Comparison of ENCODE assay signal across 19 cellular contexts in the genomic region with DNA sequence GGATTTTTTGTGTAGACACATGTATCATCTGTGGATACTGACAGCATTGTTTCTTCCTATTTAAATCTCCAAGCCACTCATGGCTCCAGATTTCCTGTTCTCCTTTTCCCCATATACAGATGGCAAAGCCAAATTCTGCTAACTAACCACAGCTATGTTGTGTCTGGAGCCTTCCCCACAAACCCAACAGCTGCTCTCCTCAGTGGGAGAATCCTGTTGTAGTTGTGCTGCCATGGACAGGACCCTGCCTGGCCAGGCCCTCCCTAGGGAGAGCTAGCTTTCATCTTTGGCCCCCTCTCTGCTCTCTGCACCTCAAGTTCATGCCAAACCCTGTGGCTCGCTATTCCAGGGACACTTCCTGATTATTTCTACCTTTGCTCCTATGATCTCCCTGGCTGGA.
DNase-seq lines count a peak whose midpoint lies in the region; TF ChIP-seq lines count a peak whose summit lies in the region.
"Had no signal": no experiment of that assay in that cellular context is flagged by ENCODE, and none has a peak within 500 bp of the region (broad histone marks: within the 10 kb centered on the region; RNA-seq: fewer than 3 reads in every experiment).

No MANE protein-coding gene starts in this region.

- no peak overlapping the region for H3K4me3 ChIP-seq in thyroid gland (replicated peaks in 1 of 3)
- H3K4me3 ChIP-seq: BLaER1, GM12878 had no signal

- no peaks in the 10 kb centered on the region for H3K36me3 Mint-ChIP-seq in activated CD4-positive, alpha-beta memory T cell treated with anti-CD3 and anti-CD28 coated beads for 36 hours
- H3K36me3 Mint-ChIP-seq: CD14-positive monocyte had no signal

- WGBS in thyroid gland, 2 donors = 83 to 95% methylated on average over 1 of the region's 1 CpG

- no peak overlapping the region for H3K4me3 Mint-ChIP-seq in activated CD4-positive, alpha-beta memory T cell treated with anti-CD3 and anti-CD28 coated beads for 36 hours
- H3K4me3 Mint-ChIP-seq: CD14-positive monocyte; CD4-positive, alpha-beta memory T cell; HFFc6 had no signal

- no peaks in the 10 kb centered on the region for H3K36me3 ChIP-seq in thyroid gland
- H3K36me3 ChIP-seq: BLaER1 had no signal

- no peak overlapping the region for H3K27ac ChIP-seq in thyroid gland
- H3K27ac ChIP-seq: BLaER1, HL-60 had no signal

- intact Hi-C loops in thyroid gland (cut with DNase I) = no loop called here
- intact Hi-C loops in activated CD4-positive, alpha-beta memory T cell treated with anti-CD3 and anti-CD28 coated beads for 36 hours (cut with micrococcal nuclease) = no loop called here

- no peak overlapping the region for H3K27ac Mint-ChIP-seq in activated CD4-positive, alpha-beta memory T cell treated with anti-CD3 and anti-CD28 coated beads for 36 hours
- H3K27ac Mint-ChIP-seq: CD14-positive monocyte; CD4-positive, alpha-beta memory T cell; HFFc6 had no signal

- H3K4me1 ChIP-seq in thyroid gland = no peaks in the 10 kb centered on the region
- H3K4me1 ChIP-seq: BLaER1 had no signal

- H3K9me3 Mint-ChIP-seq in activated CD4-positive, alpha-beta memory T cell treated with anti-CD3 and anti-CD28 coated beads for 36 hours = peaks cover 11% of the 10 kb centered on the region

- no peaks in the 10 kb centered on the region for H3K9me3 ChIP-seq in thyroid gland

- no peak for TF ChIP-seq POLR2A in thyroid gland (IDR thresholded peaks at IDR 0.05)

- POLR2A ChIA-PET in activated CD4-positive, alpha-beta memory T cell treated with anti-CD3 and anti-CD28 coated beads for 36 hours (lab: Charles Lee) = no interaction called here

- no peaks in the 10 kb centered on the region for H3K27me3 ChIP-seq in thyroid gland
- H3K27me3 ChIP-seq: BLaER1 had no signal

- CTCF ChIA-PET in activated CD4-positive, alpha-beta memory T cell treated with anti-CD3 and anti-CD28 coated beads for 36 hours (lab: Charles Lee) = no interaction called here

- no peaks in the 10 kb centered on the region for H3K4me1 Mint-ChIP-seq in activated CD4-positive, alpha-beta memory T cell treated with anti-CD3 and anti-CD28 coated beads for 36 hours (ENCODE audit: low read depth)
- H3K4me1 Mint-ChIP-seq: CD14-positive monocyte; CD4-positive, alpha-beta memory T cell had no signal

- H3K27me3 Mint-ChIP-seq in activated CD4-positive, alpha-beta memory T cell treated with anti-CD3 and anti-CD28 coated beads for 36 hours = no peaks in the 10 kb centered on the region
- H3K27me3 Mint-ChIP-seq: CD4-positive, alpha-beta memory T cell had no signal

- no peak for TF ChIP-seq CTCF in thyroid gland (IDR thresholded peaks at IDR 0.05)

- DNase-seq in NCI-H1694 (lab: John Stamatoyannopoulos, UW) = peak; percentile 2
- DNase-seq in NCI-H1694 treated with DMSO at 0.1 percent for 48 hours (lab: John Stamatoyannopoulos, UW) = no peak
- DNase-seq in MV-4-11 (lab: John Stamatoyannopoulos, UW) = peak; percentile 47
- peak; percentile 83 for DNase-seq in myocyte (ENCODE audit: low read depth)
- no peak for DNase-seq in kidney glomerular epithelial cell (lab: John Stamatoyannopoulos, UW)
- no peak for DNase-seq in thyroid gland
- DNase-seq in activated CD4-positive, alpha-beta memory T cell treated with anti-CD3 and anti-CD28 coated beads for 36 hours = no peak
- DNase-seq: 8988T; CD4-positive, alpha-beta memory T cell; DMS53; DND-41; EL; GOT3; H7; HFFc6 had no signal

Comparison
In these comparisons a context has a peak if more than half of its experiments do, and no peak if none do; other contexts are left out.
1. DNase-seq: peak in NCI-H1694 (single experiment), MV-4-11 (single experiment) and myocyte (single experiment); none in NCI-H1694 treated with DMSO at 0.1 percent for 48 hours (single experiment), kidney glomerular epithelial cell (single experiment), thyroid gland (0 of 2) and activated CD4-positive, alpha-beta memory T cell treated with anti-CD3 and anti-CD28 coated beads for 36 hours (single experiment).